In the genomic region with DNA sequence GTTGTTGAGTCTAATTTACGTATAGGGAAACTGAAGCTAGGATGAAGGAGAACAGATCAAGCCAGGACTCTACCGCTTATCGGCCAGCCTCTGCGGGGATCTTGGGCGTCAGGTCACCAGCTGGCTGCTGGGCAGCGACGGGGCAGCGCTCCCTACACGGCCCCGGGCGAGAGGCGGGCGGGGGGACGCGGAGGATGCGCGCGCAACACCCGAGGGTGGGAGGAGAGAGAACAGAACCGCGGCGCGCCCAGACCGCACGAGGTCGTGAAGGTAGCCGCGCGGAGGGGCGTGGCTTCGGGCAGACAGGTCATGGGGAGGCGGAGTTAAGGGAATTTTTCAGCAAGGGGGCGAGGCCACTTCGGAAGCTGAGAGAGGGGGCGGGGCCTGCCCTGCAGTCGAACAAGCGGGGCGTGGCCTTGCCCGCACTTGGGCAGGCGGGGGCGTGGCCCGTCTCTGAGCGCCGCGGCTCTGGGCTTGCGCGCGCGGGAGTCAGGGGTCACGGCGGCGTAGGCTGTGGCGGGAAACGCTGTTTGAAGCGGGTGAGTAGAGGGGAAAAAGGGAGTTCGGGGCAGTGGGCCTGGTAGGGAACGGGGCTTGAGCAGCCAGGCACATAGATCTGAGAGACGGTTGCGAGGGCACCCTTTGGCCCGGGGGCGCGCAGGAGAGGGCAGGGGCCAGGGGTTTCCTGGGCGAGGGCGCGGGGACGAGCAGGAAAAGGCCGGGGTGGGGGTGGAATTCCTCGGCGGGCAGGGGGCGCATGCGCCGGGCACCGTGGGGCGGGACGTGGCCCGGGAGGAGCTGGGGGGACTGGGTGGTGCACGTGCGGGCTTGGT, we compare ENCODE assay signal across 8 cellular contexts. TPM values are rescaled to one million over a fixed set of nuclear protein-coding genes. Genes with fewer than 3 reads are reported as not detected.
A peak's percentile ranks its signal among the peaks of the same experiment; 100 is the strongest.
DNase-seq lines count a peak whose midpoint lies in the region; ATAC-seq, FAIRE-seq and TF ChIP-seq lines count a peak whose summit lies in the region.

A gene (plus strand): TSS at position 496 of the 833 bp plus-strand sequence. CDS start 14,505 bp downstream, outside the sequence.

- H2AFZ ChIP-seq in IMR-90 (replicated peaks; ENCODE audit: low read length, poor library complexity) = peak within 1 kb of the TSS; percentile 88

- H2BK120ac ChIP-seq in IMR-90 (ENCODE audit: low read depth, low read length) = peak within 1 kb of the TSS; percentile 20; the same call in 1 of the 2 replicates

- peak within 1 kb of the TSS; percentile 74 for H3K56ac ChIP-seq in IMR-90 (ENCODE audit: extremely low read depth, insufficient read depth, low read length)

- H3K27me3 ChIP-seq in IMR-90 (ENCODE audit: control insufficient read depth, insufficient read depth, low read length) (no peaks in the 10 kb centered on the region), mononuclear cell (ENCODE audit: insufficient read depth, low read length) (no peaks in the 10 kb centered on the region)

- CTCF ChIA-PET in IMR-90 (lab: Yijun Ruan, JAX) = interaction anchor here (0.7 to 1.1 kb wide), 3 partner anchors 15 to 1532 kb away, joined by 3 read pairs; no protein-coding TSS in a partner anchor

- H3K4ac ChIP-seq in IMR-90 (ENCODE audit: low read depth, low read length) = peak within 1 kb of the TSS; percentile 81

- no peak within 1 kb of the TSS for H2BK20ac ChIP-seq in IMR-90 (ENCODE audit: low read depth, low read length)

- H3K9me3 ChIP-seq in IMR-90 (ENCODE audit: control insufficient read depth, insufficient read depth, low read length) (no peaks in the 10 kb centered on the region), mononuclear cell (ENCODE audit: low read depth, low read length) (no peaks in the 10 kb centered on the region)

- in situ Hi-C loops in IMR-90 (cut with MboI; ENCODE audit: low sequenced_read_pairs) = no loop called here

- FAIRE-seq in D721Med (lab: Jason Lieb, UNC) = no peak

- no TSS peak for BruUV-seq in IMR-90 (replicated peaks; lab: Mats Ljungman, UMichigan)

- H2AK9ac ChIP-seq in IMR-90 (replicated peaks; ENCODE audit: low read depth, low read length, poor library complexity) = peak within 1 kb of the TSS; percentile 67

- H3K23ac ChIP-seq in IMR-90 (ENCODE audit: low read depth, low read length) = peak within 1 kb of the TSS; percentile 69; the same call in 1 of the 2 replicates

- ATAC-seq in GM21528 (IDR thresholded peaks at IDR 0.05; ENCODE audit: low FRiP score, unreplicated experiment) (peak; percentile 69), IMR-90 (ENCODE audit: low read depth) (peak; percentile 96)

- peak within 1 kb of the TSS; percentile 92 for H3K27ac ChIP-seq in IMR-90 (ENCODE audit: insufficient read depth, low read length)

- DNase-seq in D721Med (ENCODE audit: insufficient read length, low spot score) = peak; percentile 96
- DNase-seq in IMR-90 = peak; percentile 96
- peak; percentile 99 for DNase-seq in OCI-M1 (lab: John Stamatoyannopoulos, UW)
- DNase-seq in activated T-cell treated with anti-CD3 and anti-CD28 coated beads for 24 hours (ENCODE audit: low read depth) = peak; percentile 99
- DNase-seq in epidermal melanocyte (ENCODE audit: insufficient read length, low spot score) = peak; percentile 96
- DNase-seq in stimulated activated CD8-positive, alpha-beta memory T cell treated with anti-CD3 and anti-CD28 coated beads, Interleukin-4, amount 100 ng/mL, for 1 hour (ENCODE audit: low read depth in 2 of 2, low spot score in 1 of 2) = peak; percentile 93 to 97

- TF ChIP-seq CTCF in D721Med (IDR thresholded peaks at IDR 0.05; ENCODE audit: insufficient read depth, missing control alignments) = no peak
- no peak for TF ChIP-seq CTCF in IMR-90 (conservative IDR thresholded peaks at IDR 0.05; ENCODE audit: low read depth, low read length)

- peaks cover 4% of the 10 kb centered on the region; the same call in 1 of the 2 replicates for H4K20me1 ChIP-seq in IMR-90 (ENCODE audit: insufficient read depth, low read length)

- peaks cover 4 to 47% of the 10 kb centered on the region in 2 experiments; a peak in 3 of 4 replicates for H3K79me1 ChIP-seq in IMR-90 (ENCODE audit: low read depth in 1 of 2, low read length in 2 of 2)

- H3K9me1 ChIP-seq in IMR-90 (ENCODE audit: insufficient read depth, low read length) = peaks cover 6% of the 10 kb centered on the region; the same call in 1 of the 2 replicates

- dilution Hi-C loops in IMR-90 (cut with HindIII; ENCODE audit: low sequenced_read_pairs, unreplicated experiment) = no loop called here

- TF ChIP-seq RAD21 in IMR-90 (IDR thresholded peaks at IDR 0.05; ENCODE audit: low read length) = no peak

- peak within 1 kb of the TSS; percentile 62 for H2BK5ac ChIP-seq in IMR-90 (ENCODE audit: low read depth, low read length, poor library complexity, severe bottlenecking)

- peak within 1 kb of the TSS; percentile 76 for H3K4me3 ChIP-seq in IMR-90 (ENCODE audit: insufficient read depth, low read depth, low read length)
- H3K4me3 ChIP-seq in mononuclear cell (ENCODE audit: low read length) = peak within 1 kb of the TSS; percentile 51

- peak within 1 kb of the TSS; percentile 52 for H2AK5ac ChIP-seq in IMR-90 (ENCODE audit: low read depth, low read length)

- peak within 1 kb of the TSS; percentile 36 for H4K5ac ChIP-seq in IMR-90 (ENCODE audit: low read depth, low read length)

- intact Hi-C loops in IMR-90 (cut with micrococcal nuclease) = loop anchor here (2.0 kb wide), 1 partner anchor 31 kb away; no protein-coding TSS in a partner anchor

- H3K18ac ChIP-seq in IMR-90 (ENCODE audit: low read depth, low read length) = peak within 1 kb of the TSS; percentile 7; the same call in 1 of the 2 replicates

- no peaks in the 10 kb centered on the region; the same call in 1 of the 2 replicates for H3K4me1 ChIP-seq in IMR-90 (ENCODE audit: control insufficient read depth, insufficient read depth, low read length)
- peaks cover 45% of the 10 kb centered on the region for H3K4me1 ChIP-seq in mononuclear cell (ENCODE audit: insufficient read depth, low read length)

- H3K36me3 ChIP-seq in IMR-90 (ENCODE audit: control insufficient read depth, insufficient read depth, low read length) = peaks cover 29% of the 10 kb centered on the region

- peak; percentile 78 for TF ChIP-seq POLR2A in IMR-90 (IDR thresholded peaks at IDR 0.05; ENCODE audit: low read depth, low read length)

- 1% methylated on average over 20 of the region's 78 CpGs; no CpG with 5 or more reads in 1 of the 2 experiments for WGBS in IMR-90 (ENCODE audit: extremely low coverage in 2 of 2, insufficient read length in 1 of 2), 2 experiments

- no peak within 1 kb of the TSS for H2BK15ac ChIP-seq in IMR-90 (ENCODE audit: low read depth, low read length)

- H4K8ac ChIP-seq in IMR-90 (ENCODE audit: low read depth in 2 of 2, low read length in 2 of 2) = peak within 1 kb of the TSS; percentile 49 to 69; a peak in 3 of 4 replicates

- POLR2A ChIA-PET in IMR-90 (lab: Charles Lee; ENCODE audit: unreplicated experiment) = no interaction called here

- peak within 1 kb of the TSS; percentile 98 for H3K4me2 ChIP-seq in IMR-90 (ENCODE audit: low read depth, low read length)

- H4K91ac ChIP-seq in IMR-90 (ENCODE audit: insufficient read depth, low read depth, low read length) = peak within 1 kb of the TSS; percentile 29; the same call in 1 of the 2 replicates

- H3K14ac ChIP-seq in IMR-90 (replicated peaks; ENCODE audit: low read depth, low read length) = peak within 1 kb of the TSS; percentile 70

- H3K9ac ChIP-seq in IMR-90 (ENCODE audit: low read depth, low read length) = peak within 1 kb of the TSS; percentile 78

TF ChIP-seq in IMR-90, 13 proteins besides CTCF, POLR2A, EP300 and RAD21:
- no peak for TF ChIP-seq FOS (IDR thresholded peaks at IDR 0.05; ENCODE audit: low read depth, low read length)
- TF ChIP-seq CEBPB (IDR thresholded peaks at IDR 0.05; ENCODE audit: low read depth, low read length) = no peak
- TF ChIP-seq, protein P1, sequence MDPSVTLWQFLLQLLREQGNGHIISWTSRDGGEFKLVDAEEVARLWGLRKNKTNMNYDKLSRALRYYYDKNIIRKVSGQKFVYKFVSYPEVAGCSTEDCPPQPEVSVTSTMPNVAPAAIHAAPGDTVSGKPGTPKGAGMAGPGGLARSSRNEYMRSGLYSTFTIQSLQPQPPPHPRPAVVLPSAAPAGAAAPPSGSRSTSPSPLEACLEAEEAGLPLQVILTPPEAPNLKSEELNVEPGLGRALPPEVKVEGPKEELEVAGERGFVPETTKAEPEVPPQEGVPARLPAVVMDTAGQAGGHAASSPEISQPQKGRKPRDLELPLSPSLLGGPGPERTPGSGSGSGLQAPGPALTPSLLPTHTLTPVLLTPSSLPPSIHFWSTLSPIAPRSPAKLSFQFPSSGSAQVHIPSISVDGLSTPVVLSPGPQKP (IDR thresholded peaks at IDR 0.05; ENCODE audit: borderline replicate concordance, low read depth, low read length) = no peak
- TF ChIP-seq MAZ (IDR thresholded peaks at IDR 0.05; ENCODE audit: borderline replicate concordance, low read depth, low read length) = peak; percentile 64; the same call in 1 of the 2 replicates
- TF ChIP-seq CHD1 (IDR thresholded peaks at IDR 0.05; ENCODE audit: low read depth, low read length) = no peak
- TF ChIP-seq RFX5 (IDR thresholded peaks at IDR 0.05; ENCODE audit: low read depth, low read length) = no peak
- no peak for TF ChIP-seq MAFK (IDR thresholded peaks at IDR 0.05; ENCODE audit: low read depth, low read length)
- TF ChIP-seq NFE2L2 (IDR thresholded peaks at IDR 0.05; ENCODE audit: low read depth, low read length) = no peak
- TF ChIP-seq MXI1 (IDR thresholded peaks at IDR 0.05; ENCODE audit: borderline replicate concordance, low read depth, low read length) = peak; percentile 73; the same call in 1 of the 2 replicates
- no peak for TF ChIP-seq RCOR1 (IDR thresholded peaks at IDR 0.05; ENCODE audit: insufficient replicate concordance, low read length)
- peak; percentile 97 for TF ChIP-seq BHLHE40 (IDR thresholded peaks at IDR 0.05; ENCODE audit: low read depth, low read length)
- no peak for TF ChIP-seq SMC3 (IDR thresholded peaks at IDR 0.05; ENCODE audit: low read depth, low read length)
- TF ChIP-seq, protein P2, sequence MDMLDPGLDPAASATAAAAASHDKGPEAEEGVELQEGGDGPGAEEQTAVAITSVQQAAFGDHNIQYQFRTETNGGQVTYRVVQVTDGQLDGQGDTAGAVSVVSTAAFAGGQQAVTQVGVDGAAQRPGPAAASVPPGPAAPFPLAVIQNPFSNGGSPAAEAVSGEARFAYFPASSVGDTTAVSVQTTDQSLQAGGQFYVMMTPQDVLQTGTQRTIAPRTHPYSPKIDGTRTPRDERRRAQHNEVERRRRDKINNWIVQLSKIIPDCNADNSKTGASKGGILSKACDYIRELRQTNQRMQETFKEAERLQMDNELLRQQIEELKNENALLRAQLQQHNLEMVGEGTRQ (IDR thresholded peaks at IDR 0.05; ENCODE audit: low read depth, low read length) = peak; percentile 54; the same call in 1 of the 2 replicates

RNA-seq across cellular contexts. Expression of the gene that starts here (rescaled TPM):
- 13.1 and 13.8 TPM in 2 replicates for total RNA-seq in IMR-90 (2012; rRNA removed)
- 28.9 and 40.2 TPM in 2 replicates for polyA plus RNA-seq in IMR-90 (2012; rRNA removed)
- polyA plus RNA-seq in IMR-90 (2012; cell fraction: cytosol; rRNA removed) = 15.6 and 24.5 TPM in 2 replicates
- polyA plus RNA-seq in IMR-90 (2012; cell fraction: nucleus; rRNA removed; ENCODE audit: low replicate concordance) = 76.5 and 228 TPM in 2 replicates
- total RNA-seq in mononuclear cell = 7.7 TPM

Comparison
In these comparisons a context has a peak if more than half of its experiments do, and no peak if none do; other contexts are left out.
1. Peak in every context shown above with its lines: DNase-seq, ATAC-seq, H3K4me3 ChIP-seq and H3K27ac ChIP-seq.